28 cellular contexts compared by ENCODE assay signal in genomic region chr3:54633444-54634121, GRCh38.
"Had no signal": no experiment of that assay in that cellular context is flagged by ENCODE, and none has a peak within 500 bp of the region (broad histone marks: within the 10 kb centered on the region; RNA-seq: fewer than 3 reads in every experiment).

No MANE protein-coding gene starts in this region.

- H3K9me3 ChIP-seq: pancreas, prostate gland, upper lobe of left lung had no signal

- H3K4me1 ChIP-seq: pancreas, prostate gland, upper lobe of left lung had no signal

- H3K36me3 ChIP-seq: pancreas, prostate gland, upper lobe of left lung had no signal

- H3K27me3 ChIP-seq: pancreas, upper lobe of left lung had no signal

- DNase-seq: activated CD4-positive, alpha-beta memory T cell treated with anti-CD3 and anti-CD28 coated beads, Interleukin-2, amount 10 ng/mL, durations not matched to agents 7 days and 5 days; activated CD4-positive, alpha-beta T cell treated with anti-CD3 and anti-CD28 coated beads for 1 hour; activated CD4-positive, alpha-beta T cell treated with anti-CD3 and anti-CD28 coated beads, Interleukin-2, amount 10 ng/mL, durations not matched to agents 7 days and 5 days; activated CD8-positive, alpha-beta memory T cell treated with anti-CD3 and anti-CD28 coated beads, Interleukin-2, amount 50 U/mL, for 48 hours; activated gamma-delta T cell treated with Interleukin-2 at 50 U/mL for 16 hours; activated naive CD4-positive, alpha-beta T cell treated with anti-CD3 and anti-CD28 coated beads, Interleukin-2, amount 50 U/mL, for 16 hours; activated T-cell treated with anti-CD3 and anti-CD28 coated beads, Interleukin-2, amount 50 U/mL, for 24 hours; amniotic stem cell; central memory CD4-positive, alpha-beta T cell; endodermal cell; foreskin fibroblast; hippocampal formation; islet precursor cell; left colon; midbrain; naive thymus-derived CD4-positive, alpha-beta T cell; nucleus accumbens; pancreas; retina; stimulated activated CD4-positive, alpha-beta T cell treated with anti-CD3 and anti-CD28 coated beads, Interleukin-1b, Interleukin-23, amount 100 ng/mL, for 48 hours; stimulated activated CD4-positive, alpha-beta T cell treated with anti-CD3 and anti-CD28 coated beads, Interleukin-4, amount 100 ng/mL, for 4 hours; stimulated activated CD8-positive, alpha-beta memory T cell treated with anti-CD3 and anti-CD28 coated beads, Interleukin-4, amount 100 ng/mL, for 48 hours; stimulated activated naive CD8-positive, alpha-beta T cell treated with anti-CD3 and anti-CD28 coated beads, Interleukin-15, amount 100 ng/mL, for 72 hours; substantia nigra; T1000; upper lobe of left lung had no signal

- H3K4me3 ChIP-seq: pancreas, prostate gland, smooth muscle cell, upper lobe of left lung had no signal

- H3K27ac ChIP-seq: pancreas, prostate gland, upper lobe of left lung had no signal
